Comparison of ENCODE assay signal across 1 cellular context in the genomic region with DNA sequence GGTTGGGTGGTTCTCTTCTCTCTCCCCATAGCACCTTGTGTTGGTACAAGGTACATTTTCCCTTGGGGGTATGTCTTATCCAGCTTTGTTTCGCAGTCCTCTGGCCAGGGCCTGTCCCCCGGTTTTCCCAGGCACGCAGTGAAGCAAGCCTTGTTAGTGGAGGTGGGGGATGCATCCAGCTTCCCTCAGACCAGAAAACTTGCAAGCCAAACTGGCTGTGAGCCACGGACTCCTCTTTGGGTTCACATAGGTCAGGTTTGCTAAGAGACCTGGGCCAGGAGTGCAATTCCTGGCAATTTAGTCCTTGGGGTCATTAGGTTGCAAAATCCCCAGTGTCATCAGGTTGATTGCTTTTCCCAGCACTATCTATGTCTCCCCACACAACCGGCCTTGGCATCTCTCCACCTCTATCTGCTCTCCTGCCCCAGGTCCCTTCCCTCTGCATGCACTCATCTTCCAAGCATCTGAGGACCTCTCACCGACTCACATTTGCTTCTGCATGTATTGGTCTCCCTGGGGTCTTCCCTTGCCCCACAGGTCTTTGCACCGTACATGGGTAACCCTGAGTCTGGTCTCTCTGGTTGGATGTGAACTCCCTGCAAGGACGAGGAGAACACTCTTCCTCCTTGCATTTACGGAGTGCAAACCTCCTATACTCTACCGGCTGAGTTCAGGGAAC.
TF ChIP-seq lines count a peak whose summit lies in the region.

No MANE protein-coding gene starts in this region.

TF ChIP-seq in HCT116, 20 proteins besides CTCF, POLR2A, EP300 and RAD21 (continued from another document):
- TF ChIP-seq REST (IDR thresholded peaks at IDR 0.05; ENCODE audit: low read depth) (no peak), ZFX (IDR thresholded peaks at IDR 0.05) (no peak), SIN3A (IDR thresholded peaks at IDR 0.05; ENCODE audit: low read depth) (no peak), POLR2AphosphoS5 (IDR thresholded peaks at IDR 0.05; ENCODE audit: low read depth, low read length) (no peak), JUND (IDR thresholded peaks at IDR 0.05) (no peak), TCF7L2 (IDR thresholded peaks at IDR 0.05; ENCODE audit: borderline replicate concordance, extremely low read depth, insufficient read depth, insufficient read length) (no peak), SP1 (IDR thresholded peaks at IDR 0.05; ENCODE audit: low read depth) (no peak), YY1 (IDR thresholded peaks at IDR 0.05; ENCODE audit: extremely low read depth, insufficient replicate concordance, low read depth, low read length) (no peak)
